Comparison of ENCODE assay signal across 2 cellular contexts in the genomic region with DNA sequence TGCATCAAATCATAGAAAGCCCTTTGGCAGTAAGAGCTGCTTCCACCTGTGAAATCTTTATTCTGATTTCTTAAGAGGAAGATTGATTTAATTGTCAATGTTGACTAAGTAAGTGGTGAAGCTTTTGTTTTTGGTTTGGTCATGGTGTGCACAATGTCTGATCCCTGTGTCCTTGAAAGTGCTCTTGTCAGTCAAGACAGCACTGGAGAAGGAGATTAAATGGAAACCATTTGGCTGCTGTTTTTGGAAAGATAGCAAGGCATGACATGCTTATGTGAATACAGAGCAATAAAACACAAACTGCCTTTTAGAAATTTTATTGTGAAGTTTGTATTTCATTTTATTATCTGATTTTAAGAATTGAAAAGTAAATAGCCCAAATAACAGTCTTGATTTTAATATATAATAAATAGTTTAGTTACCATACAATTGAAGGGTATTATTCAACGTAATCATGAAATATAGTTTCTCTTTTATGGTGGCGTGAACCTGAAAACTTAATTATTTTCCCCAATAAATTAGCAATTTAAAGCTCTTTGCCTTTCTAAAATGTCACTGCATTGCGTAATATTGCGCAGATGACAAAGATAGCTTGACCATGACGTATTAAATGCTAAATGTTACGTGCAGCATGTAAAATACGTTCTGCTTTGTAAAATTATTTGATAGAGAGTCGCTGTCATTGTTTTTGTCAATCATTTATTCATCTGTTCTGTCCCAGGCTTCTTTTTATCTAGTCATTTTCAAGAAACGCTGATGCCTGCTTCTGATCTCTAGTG.
TF ChIP-seq lines count a peak whose summit lies in the region.

No MANE protein-coding gene starts in this region.

TF ChIP-seq in GM23338, 12 proteins besides CTCF, POLR2A, EP300 and RAD21:
- TF ChIP-seq POLR2AphosphoS5 (IDR thresholded peaks at IDR 0.05; ENCODE audit: low read depth), result no peak
- no peak for TF ChIP-seq EZH2 (IDR thresholded peaks at IDR 0.05; ENCODE audit: low read depth, unreplicated experiment)
- TF ChIP-seq ZNF114 (CRISPR knock-in tag; IDR thresholded peaks at IDR 0.05), result no peak
- TF ChIP-seq STAT1 (IDR thresholded peaks at IDR 0.05; ENCODE audit: unreplicated experiment), result no peak
- TF ChIP-seq NANOG (IDR thresholded peaks at IDR 0.05; ENCODE audit: borderline replicate concordance), result no peak
- TF ChIP-seq CREB1 (CRISPR knock-in tag; IDR thresholded peaks at IDR 0.05; ENCODE audit: low read depth), result no peak
- TF ChIP-seq, protein P1, sequence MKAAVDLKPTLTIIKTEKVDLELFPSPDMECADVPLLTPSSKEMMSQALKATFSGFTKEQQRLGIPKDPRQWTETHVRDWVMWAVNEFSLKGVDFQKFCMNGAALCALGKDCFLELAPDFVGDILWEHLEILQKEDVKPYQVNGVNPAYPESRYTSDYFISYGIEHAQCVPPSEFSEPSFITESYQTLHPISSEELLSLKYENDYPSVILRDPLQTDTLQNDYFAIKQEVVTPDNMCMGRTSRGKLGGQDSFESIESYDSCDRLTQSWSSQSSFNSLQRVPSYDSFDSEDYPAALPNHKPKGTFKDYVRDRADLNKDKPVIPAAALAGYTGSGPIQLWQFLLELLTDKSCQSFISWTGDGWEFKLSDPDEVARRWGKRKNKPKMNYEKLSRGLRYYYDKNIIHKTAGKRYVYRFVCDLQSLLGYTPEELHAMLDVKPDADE (IDR thresholded peaks at IDR 0.05), result no peak
- no peak for TF ChIP-seq EZH2phosphoT487 (IDR thresholded peaks at IDR 0.05; ENCODE audit: unreplicated experiment)
- TF ChIP-seq ZNF331 (CRISPR knock-in tag; IDR thresholded peaks at IDR 0.05; ENCODE audit: low read depth), result no peak

TF ChIP-seq in IMR-90, 13 proteins besides CTCF, POLR2A, EP300 and RAD21:
- no peak for TF ChIP-seq RCOR1 (IDR thresholded peaks at IDR 0.05; ENCODE audit: insufficient replicate concordance, low read length)
- no peak for TF ChIP-seq RFX5 (IDR thresholded peaks at IDR 0.05; ENCODE audit: low read depth, low read length)
- no peak for TF ChIP-seq MXI1 (IDR thresholded peaks at IDR 0.05; ENCODE audit: borderline replicate concordance, low read depth, low read length)
- TF ChIP-seq, protein P2, sequence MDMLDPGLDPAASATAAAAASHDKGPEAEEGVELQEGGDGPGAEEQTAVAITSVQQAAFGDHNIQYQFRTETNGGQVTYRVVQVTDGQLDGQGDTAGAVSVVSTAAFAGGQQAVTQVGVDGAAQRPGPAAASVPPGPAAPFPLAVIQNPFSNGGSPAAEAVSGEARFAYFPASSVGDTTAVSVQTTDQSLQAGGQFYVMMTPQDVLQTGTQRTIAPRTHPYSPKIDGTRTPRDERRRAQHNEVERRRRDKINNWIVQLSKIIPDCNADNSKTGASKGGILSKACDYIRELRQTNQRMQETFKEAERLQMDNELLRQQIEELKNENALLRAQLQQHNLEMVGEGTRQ (IDR thresholded peaks at IDR 0.05; ENCODE audit: low read depth, low read length), result no peak
- TF ChIP-seq CEBPB (IDR thresholded peaks at IDR 0.05; ENCODE audit: low read depth, low read length), result peak; percentile 91
- no peak for TF ChIP-seq NFE2L2 (IDR thresholded peaks at IDR 0.05; ENCODE audit: low read depth, low read length)
- TF ChIP-seq, protein P3, sequence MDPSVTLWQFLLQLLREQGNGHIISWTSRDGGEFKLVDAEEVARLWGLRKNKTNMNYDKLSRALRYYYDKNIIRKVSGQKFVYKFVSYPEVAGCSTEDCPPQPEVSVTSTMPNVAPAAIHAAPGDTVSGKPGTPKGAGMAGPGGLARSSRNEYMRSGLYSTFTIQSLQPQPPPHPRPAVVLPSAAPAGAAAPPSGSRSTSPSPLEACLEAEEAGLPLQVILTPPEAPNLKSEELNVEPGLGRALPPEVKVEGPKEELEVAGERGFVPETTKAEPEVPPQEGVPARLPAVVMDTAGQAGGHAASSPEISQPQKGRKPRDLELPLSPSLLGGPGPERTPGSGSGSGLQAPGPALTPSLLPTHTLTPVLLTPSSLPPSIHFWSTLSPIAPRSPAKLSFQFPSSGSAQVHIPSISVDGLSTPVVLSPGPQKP (IDR thresholded peaks at IDR 0.05; ENCODE audit: borderline replicate concordance, low read depth, low read length), result no peak
- no peak for TF ChIP-seq MAZ (IDR thresholded peaks at IDR 0.05; ENCODE audit: borderline replicate concordance, low read depth, low read length)
